ENCODE assay signal across 19 cellular contexts in the genomic region with DNA sequence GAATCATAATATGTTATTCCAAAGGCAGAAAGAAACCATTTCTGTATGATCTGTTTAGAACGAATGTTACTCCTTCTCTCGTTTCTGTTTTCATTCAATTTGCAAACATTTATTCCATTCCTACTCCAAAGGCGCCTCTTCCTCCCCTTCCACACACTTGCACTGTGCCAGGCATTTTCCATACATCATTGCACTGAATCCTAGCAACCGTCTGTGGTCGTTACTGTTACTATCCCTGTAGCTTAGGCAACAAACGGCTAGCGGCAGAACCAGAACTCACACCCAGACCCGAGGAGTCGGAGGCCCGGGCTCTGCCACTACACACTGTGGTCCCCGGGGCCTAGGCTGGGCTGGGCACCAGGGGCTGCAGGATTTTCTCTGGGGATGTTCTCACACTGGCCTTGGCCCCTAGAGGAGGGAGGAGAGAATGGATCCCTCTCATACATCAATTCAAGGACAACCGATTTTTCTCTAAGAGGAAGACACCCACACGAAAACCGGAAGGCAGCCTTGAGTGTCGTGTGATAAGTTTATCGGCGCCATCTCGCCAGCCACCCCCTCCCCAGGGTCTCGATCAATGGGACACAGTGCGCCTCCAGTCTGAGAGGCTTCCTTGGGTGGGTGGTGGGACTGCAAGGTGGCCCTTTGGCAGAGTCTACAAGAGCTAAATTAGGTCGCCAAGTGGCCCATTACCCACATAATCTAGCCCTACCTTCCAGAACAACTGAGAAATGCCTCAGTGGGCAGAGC.
DNase-seq lines count a peak whose midpoint lies in the region; ATAC-seq and TF ChIP-seq lines count a peak whose summit lies in the region.
"Had no signal": no experiment of that assay in that cellular context is flagged by ENCODE, and none has a peak within 500 bp of the region (broad histone marks: within the 10 kb centered on the region; RNA-seq: fewer than 3 reads in every experiment).

No MANE protein-coding gene starts in this region.

- peaks cover 4% of the 10 kb centered on the region for H3K36me3 Mint-ChIP-seq in T-helper 17 cell (ENCODE audit: low read depth)

- 62% methylated on average over 20 of the region's 21 CpGs for WGBS in esophagus muscularis mucosa

- H3K4me1 ChIP-seq in esophagus muscularis mucosa = peaks cover 0 to 49% (median 31%) of the 10 kb centered on the region in 4 donors
- H3K4me1 ChIP-seq in stomach smooth muscle (ENCODE audit: control insufficient read depth, insufficient read depth, low read length) = peaks cover 24% of the 10 kb centered on the region
- no peaks in the 10 kb centered on the region for H3K4me1 ChIP-seq in osteoblast (ENCODE audit: insufficient read depth, low read length)

- no peaks in the 10 kb centered on the region for H4K20me1 ChIP-seq in osteoblast (ENCODE audit: insufficient read depth, low read length)

- H3K36me3 ChIP-seq in esophagus muscularis mucosa (no peaks in the 10 kb centered on the region), stomach smooth muscle (ENCODE audit: control insufficient read depth in 2 of 2, insufficient read depth in 2 of 2, low read length in 2 of 2) (no peaks in the 10 kb centered on the region), osteoblast (ENCODE audit: insufficient read depth, low read length) (no peaks in the 10 kb centered on the region)

- TF ChIP-seq EP300 in esophagus muscularis mucosa (IDR thresholded peaks at IDR 0.05) = no peak

- H3K4me1 Mint-ChIP-seq in T-helper 17 cell = peaks cover 43% of the 10 kb centered on the region

- no peak for TF ChIP-seq POLR2A in esophagus muscularis mucosa (IDR thresholded peaks at IDR 0.05; ENCODE audit: low read depth)

- H3K27me3 ChIP-seq in esophagus muscularis mucosa (no peaks in the 10 kb centered on the region), stomach smooth muscle (ENCODE audit: control insufficient read depth in 1 of 2, insufficient read depth in 2 of 2, low read length in 2 of 2) (no peaks in the 10 kb centered on the region), osteoblast (ENCODE audit: insufficient read depth, low read length) (peaks cover 4% of the 10 kb centered on the region)

- no peak for TF ChIP-seq CTCF in esophagus muscularis mucosa (IDR thresholded peaks at IDR 0.05)
- TF ChIP-seq CTCF in osteoblast (IDR thresholded peaks at IDR 0.05; ENCODE audit: extremely low read depth, low read depth, low read length) = no peak

- ATAC-seq in Right ventricle myocardium inferior (no peak), T-helper 17 cell (peak; percentile 33)
- ATAC-seq: foreskin keratinocyte had no signal

- H3K27me3 Mint-ChIP-seq in T-helper 17 cell = no peaks in the 10 kb centered on the region

- peak overlapping the region; percentile 70 for H3K4me3 Mint-ChIP-seq in T-helper 17 cell

- no peaks in the 10 kb centered on the region for H3K79me2 ChIP-seq in osteoblast (ENCODE audit: insufficient read depth, low read length)

- H3K4me3 ChIP-seq in esophagus muscularis mucosa (no peak overlapping the region), stomach smooth muscle (ENCODE audit: low read length in 2 of 2) (peak overlapping the region in 1 of 2 donors; percentile 35), osteoblast (ENCODE audit: insufficient read depth, low read length) (no peak overlapping the region)

- peak; percentile 57 for DNase-seq in cardiac septum (ENCODE audit: low spot score)
- no peak for DNase-seq in Right ventricle myocardium inferior (ENCODE audit: missing footprints)
- DNase-seq in T-helper 17 cell = no peak
- DNase-seq in esophagus muscularis mucosa (ENCODE audit: extremely low spot score) = no peak
- no peak for DNase-seq in osteoblast (ENCODE audit: insufficient read length, low spot score, missing footprints)
- no peak for DNase-seq in cerebellar nuclear complex (lab: John Stamatoyannopoulos, UW)
- DNase-seq in NK-92 treated with Interleukin-12 subunit alpha and Interleukin-12 subunit beta, amount 100 ng/mL, for 24 hours (lab: John Stamatoyannopoulos, UW) = no peak
- DNase-seq: activated CD4-positive, alpha-beta T cell treated with anti-CD3 and anti-CD28 coated beads, Interleukin-2, amount 50 U/mL, for 48 hours; activated T-cell treated with anti-CD3 and anti-CD28 coated beads, Interleukin-2, amount 50 U/mL, for 1 hour; caudate nucleus; COR-L47; foreskin keratinocyte; hypothalamus; KG1; NCI-H2029; NCI-H446; SK-N-SH; stimulated activated CD8-positive, alpha-beta memory T cell treated with anti-CD3 and anti-CD28 coated beads, Interleukin-4, amount 100 ng/mL, for 48 hours had no signal

- intact Hi-C loops in cardiac septum (cut with DNase I) = no loop called here
- intact Hi-C loops in Right ventricle myocardium inferior (cut with DNase I) = no loop called here
- intact Hi-C loops in esophagus muscularis mucosa (cut with DNase I) = no loop called here

- H3K9me3 ChIP-seq in T-helper 17 cell (ENCODE audit: control insufficient read depth, low read length, poor library complexity, severe bottlenecking) (no peaks in the 10 kb centered on the region), esophagus muscularis mucosa (no peaks in the 10 kb centered on the region), stomach smooth muscle (ENCODE audit: control insufficient read depth in 2 of 2, low read length in 2 of 2) (no peaks in the 10 kb centered on the region), osteoblast (ENCODE audit: low read depth, low read length) (no peaks in the 10 kb centered on the region)
- H3K9me3 ChIP-seq: SK-N-SH had no signal

- no peak overlapping the region for H3K9ac ChIP-seq in stomach smooth muscle (ENCODE audit: low read length in 2 of 2)
- H3K9ac ChIP-seq: SK-N-SH had no signal

- no peak overlapping the region for H2AFZ ChIP-seq in osteoblast (ENCODE audit: low read length)

- H3K27ac Mint-ChIP-seq in T-helper 17 cell = peak overlapping the region; percentile 95

- H3K27ac ChIP-seq in esophagus muscularis mucosa (replicated peaks in 1 of 4) (peak overlapping the region; percentile 59 to 71 (median 67)), stomach smooth muscle (ENCODE audit: low read length) (peak overlapping the region; percentile 37), osteoblast (ENCODE audit: low read depth, low read length) (no peak overlapping the region)
- H3K27ac ChIP-seq: foreskin keratinocyte had no signal

- no peak overlapping the region for H3K4me2 ChIP-seq in osteoblast (ENCODE audit: insufficient read depth, low read length)
- H3K4me2 ChIP-seq: SK-N-SH had no signal
